Comparison of ENCODE assay signal across 16 cellular contexts in the genomic region with DNA sequence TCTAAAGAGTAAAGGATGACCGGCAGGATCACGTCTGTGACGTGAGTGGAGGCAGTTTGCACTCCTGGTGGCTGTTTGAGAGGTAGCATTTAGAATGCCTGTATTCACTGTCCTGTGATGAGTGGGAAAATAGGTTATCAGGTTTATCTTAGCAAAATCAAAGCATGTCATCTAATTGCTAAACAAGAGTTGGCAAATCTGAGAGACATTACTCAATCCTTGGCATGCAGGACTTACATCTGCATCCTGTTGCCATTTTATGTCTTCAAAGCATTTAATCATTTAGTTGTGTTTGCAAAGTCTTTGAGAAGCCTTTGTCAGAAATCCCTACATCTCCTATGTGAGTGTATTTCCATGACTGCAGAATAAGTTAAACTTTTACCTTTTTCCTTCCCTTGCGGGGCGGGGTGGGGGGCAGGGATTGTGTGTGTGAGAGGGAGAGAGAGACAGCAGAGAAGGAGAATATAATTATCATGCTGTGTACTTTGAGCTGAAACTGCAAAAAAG. TPM values are rescaled to one million over a fixed set of nuclear protein-coding genes. Genes with fewer than 3 reads are reported as not detected.
A peak's percentile ranks its signal among the peaks of the same experiment; 100 is the strongest.
DNase-seq lines count a peak whose midpoint lies in the region; ATAC-seq and TF ChIP-seq lines count a peak whose summit lies in the region.
"Had no signal": no experiment of that assay in that cellular context is flagged by ENCODE, and none has a peak within 500 bp of the region (broad histone marks: within the 10 kb centered on the region; RNA-seq: fewer than 3 reads in every experiment).

No MANE protein-coding gene starts in this region.

- intact Hi-C loops in MCF 10A (cut with micrococcal nuclease), result no loop called here
- intact Hi-C loops in mammary epithelial cell (cut with micrococcal nuclease), result no loop called here
- intact Hi-C loops in left colon (cut with DNase I, micrococcal nuclease), result no loop called here

- peak; percentile 32 for DNase-seq in MCF 10A (ENCODE audit: unreplicated experiment)
- no peak for DNase-seq in mammary epithelial cell
- DNase-seq in cardiac fibroblast (ENCODE audit: low read depth in 2 of 2), result peak; percentile 49 to 50
- peak; percentile 21 for DNase-seq in left kidney (ENCODE audit: low read depth, low spot score)
- DNase-seq in Ammon's horn (ENCODE audit: low spot score), result no peak
- DNase-seq in left colon, result no peak
- no peak for DNase-seq in kidney glomerular epithelial cell (lab: John Stamatoyannopoulos, UW)
- no peak for DNase-seq in RKO (ENCODE audit: low spot score)
- DNase-seq: activated CD8-positive, alpha-beta memory T cell treated with anti-CD3 and anti-CD28 coated beads, Interleukin-2, amount 50 U/mL, for 48 hours; activated naive CD8-positive, alpha-beta T cell treated with anti-CD3 and anti-CD28 coated beads for 36 hours; cerebellar nuclear complex; erythroblast; MM.1S had no signal

- H2AFZ ChIP-seq in mammary epithelial cell (ENCODE audit: low read depth, low read length), result no peak overlapping the region

- BruUV-seq in MCF 10A (replicated peaks; lab: Mats Ljungman, UMichigan), result no TSS peak
- BruUV-seq in mammary epithelial cell (replicated peaks; lab: Mats Ljungman, UMichigan), result no TSS peak

- ATAC-seq in left colon, result no peak
- ATAC-seq: A549 had no signal

- H3K9me3 ChIP-seq in mammary epithelial cell (replicated peaks; ENCODE audit: insufficient read depth, low read length), result no peaks in the 10 kb centered on the region
- H3K9me3 ChIP-seq: A549, suprapubic skin had no signal

- H3K27me3 Mint-ChIP-seq in MCF 10A (ENCODE audit: insufficient read depth, unreplicated experiment), result no peaks in the 10 kb centered on the region
- H3K27me3 Mint-ChIP-seq: activated naive CD8-positive, alpha-beta T cell treated with anti-CD3 and anti-CD28 coated beads for 36 hours had no signal

- H3K36me3 Mint-ChIP-seq in MCF 10A (ENCODE audit: insufficient read depth, unreplicated experiment), result peaks cover 74% of the 10 kb centered on the region

- H3K4me1 Mint-ChIP-seq in MCF 10A (ENCODE audit: insufficient read depth, unreplicated experiment), result no peaks in the 10 kb centered on the region
- H3K4me1 Mint-ChIP-seq: mesothelial cell of epicardium had no signal

- CTCF ChIA-PET in MCF 10A (lab: Yijun Ruan, JAX), result no interaction called here
- CTCF ChIA-PET in mammary epithelial cell (lab: Charles Lee; ENCODE audit: low non-redundant PET), result no interaction called here

- 100% methylated on average over 5 of the region's 5 CpGs for WGBS in mammary epithelial cell (ENCODE audit: low coverage, missing lambda C conversion rate)

- peaks cover 5% of the 10 kb centered on the region for H3K36me3 ChIP-seq in mammary epithelial cell (ENCODE audit: insufficient read depth, low read length)

- no peaks in the 10 kb centered on the region for H3K4me1 ChIP-seq in mammary epithelial cell (ENCODE audit: insufficient read depth, low read length)
- H3K4me1 ChIP-seq: A549 had no signal

- no peak overlapping the region for H3K4me3 ChIP-seq in mammary epithelial cell (replicated peaks in 1 of 3; ENCODE audit: insufficient read depth in 1 of 3, low read depth in 2 of 3, low read length in 3 of 3)
- no peak overlapping the region for H3K4me3 ChIP-seq in cardiac fibroblast (replicated peaks in 1 of 2; ENCODE audit: low read depth in 2 of 2, low read length in 2 of 2)
- H3K4me3 ChIP-seq: A549, suprapubic skin had no signal

- H3K79me2 ChIP-seq in mammary epithelial cell (ENCODE audit: insufficient read depth, low read length), result no peaks in the 10 kb centered on the region

- no peak overlapping the region for H3K4me2 ChIP-seq in mammary epithelial cell (ENCODE audit: insufficient read depth, low read depth, low read length)
- H3K4me2 ChIP-seq: A549 had no signal

- no peaks in the 10 kb centered on the region for H4K20me1 ChIP-seq in mammary epithelial cell (ENCODE audit: insufficient read depth, low read length)

- dilution Hi-C loops in mammary epithelial cell (cut with HindIII; ENCODE audit: low sequenced_read_pairs), result no loop called here

- no peak overlapping the region for H3K27ac ChIP-seq in mammary epithelial cell (ENCODE audit: insufficient read depth, low read depth, low read length)
- H3K27ac ChIP-seq: A549, suprapubic skin had no signal

- H3K9me3 Mint-ChIP-seq in MCF 10A (ENCODE audit: unreplicated experiment), result no peaks in the 10 kb centered on the region
- H3K9me3 Mint-ChIP-seq: activated naive CD8-positive, alpha-beta T cell treated with anti-CD3 and anti-CD28 coated beads for 36 hours; mesothelial cell of epicardium had no signal

- in situ Hi-C loops in mammary epithelial cell (cut with MboI; ENCODE audit: low sequenced_read_pairs in 2 of 2), result no loop called here

- no peak overlapping the region for H3K27ac Mint-ChIP-seq in MCF 10A (ENCODE audit: low read depth, unreplicated experiment)
- H3K27ac Mint-ChIP-seq: activated naive CD8-positive, alpha-beta T cell treated with anti-CD3 and anti-CD28 coated beads for 36 hours; mesothelial cell of epicardium had no signal

- H3K27me3 ChIP-seq in mammary epithelial cell (ENCODE audit: insufficient read depth, low read length), result no peaks in the 10 kb centered on the region
- H3K27me3 ChIP-seq: suprapubic skin had no signal

- no peak for TF ChIP-seq CTCF in MCF 10A (IDR thresholded peaks at IDR 0.05; ENCODE audit: unreplicated experiment)
- TF ChIP-seq CTCF in mammary epithelial cell (conservative IDR thresholded peaks at IDR 0.05 in 1 of 2, IDR thresholded peaks at IDR 0.05 in 1 of 2; ENCODE audit: extremely low read depth in 1 of 2, insufficient read depth in 1 of 2, low read depth in 1 of 2, low read length in 2 of 2), result peak in 1 of 2 donors; percentile 17
- peak; percentile 3 for TF ChIP-seq CTCF in cardiac fibroblast (IDR thresholded peaks at IDR 0.05; ENCODE audit: low read depth, low read length)

- no peak overlapping the region for H3K4me3 Mint-ChIP-seq in MCF 10A (ENCODE audit: unreplicated experiment)
- H3K4me3 Mint-ChIP-seq: activated naive CD8-positive, alpha-beta T cell treated with anti-CD3 and anti-CD28 coated beads for 36 hours; mesothelial cell of epicardium had no signal

- H3K9ac ChIP-seq in mammary epithelial cell (ENCODE audit: insufficient read depth, low read length), result no peak overlapping the region

- POLR2A ChIA-PET in MCF 10A (lab: Yijun Ruan, JAX), result no interaction called here

RNA-seq across cellular contexts. Expression of a gene that starts 41.4 kb away (rescaled TPM):
- total RNA-seq in MCF 10A (2022), result 0.37 and 0.66 TPM in 2 replicates
- total RNA-seq in mammary epithelial cell, result 1 to 10 TPM in 1 of 2 donors, under 1 TPM in 1; 0.68 to 1.0 TPM
- polyA plus RNA-seq in mammary epithelial cell, result 0.05 TPM
- polyA minus RNA-seq in mammary epithelial cell, result not detected
- under 1 TPM; 0.73 to 0.82 TPM for total RNA-seq in left colon

Comparison
In these comparisons a context has a peak if more than half of its experiments do, and no peak if none do; other contexts are left out.
1. DNase-seq: peak in MCF 10A (single experiment), cardiac fibroblast (2 of 2) and left kidney (single experiment); none in mammary epithelial cell (single experiment), Ammon's horn (single experiment), left colon (0 of 2), kidney glomerular epithelial cell (single experiment) and RKO (single experiment).